22 cellular contexts compared by ENCODE assay signal in the genomic region with DNA sequence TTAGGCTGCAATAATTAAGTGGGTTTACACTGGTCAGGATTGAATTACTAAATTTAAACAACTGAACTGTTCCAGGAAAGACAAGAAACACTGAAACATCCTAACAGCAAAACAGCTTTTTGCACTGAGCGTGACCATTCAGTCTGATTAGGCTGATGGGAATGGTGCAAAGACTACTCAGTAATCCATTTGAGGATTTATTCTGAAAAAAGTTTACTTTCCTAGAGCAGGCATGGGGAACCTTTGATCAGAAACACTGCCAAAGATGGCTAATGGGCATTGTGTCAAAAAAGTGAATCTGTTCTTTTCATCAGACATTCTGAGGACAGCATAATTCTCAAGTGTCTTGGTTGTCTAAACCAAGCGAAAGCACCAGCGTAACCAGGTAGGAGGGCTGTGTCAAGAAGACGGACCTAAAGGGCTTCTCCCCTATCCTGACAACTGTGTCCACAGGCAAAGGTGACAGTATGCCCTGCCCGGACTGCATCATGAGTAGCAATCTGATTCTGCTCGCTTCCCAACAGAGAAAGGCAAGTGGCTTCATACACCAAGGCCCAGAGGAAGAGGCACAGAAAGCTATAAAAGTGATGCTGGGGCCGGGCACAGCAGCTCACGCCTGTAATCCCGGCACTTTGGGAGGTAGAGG. TPM values are rescaled to one million over a fixed set of nuclear protein-coding genes. Genes with fewer than 3 reads are reported as not detected.
DNase-seq lines count a peak whose midpoint lies in the region; ATAC-seq, FAIRE-seq and TF ChIP-seq lines count a peak whose summit lies in the region.
"Had no signal": no experiment of that assay in that cellular context is flagged by ENCODE, and none has a peak within 500 bp of the region (broad histone marks: within the 10 kb centered on the region; RNA-seq: fewer than 3 reads in every experiment).

No MANE protein-coding gene starts in this region.

- no peak overlapping the region for H3K4me2 ChIP-seq in HepG2 (ENCODE audit: low read depth, low read length)
- H3K4me2 ChIP-seq: BLaER1 treated with 17β-estradiol and CSF1 and Interleukin-3, amounts not matched to agents 10 nM and 100 nM had no signal

- H3K36me3 ChIP-seq in right lobe of liver (peaks cover 0 to 29% (median 10%) of the 10 kb centered on the region in 4 donors), HepG2 (replicated peaks in 1 of 2; ENCODE audit: control insufficient read depth in 1 of 2, insufficient read depth in 2 of 2, low read length in 2 of 2) (peaks cover 12 to 30% of the 10 kb centered on the region in 2 experiments; a peak in 4 of 5 replicates)
- H3K36me3 ChIP-seq in naive thymus-derived CD4-positive, alpha-beta T cell (ENCODE audit: control insufficient read depth in 2 of 3, insufficient read depth in 3 of 3, low read length in 3 of 3) = peaks cover 6 to 40% (median 11%) of the 10 kb centered on the region in 3 experiments

- H3K79me2 ChIP-seq in HepG2 (ENCODE audit: insufficient read depth, low read length) = no peaks in the 10 kb centered on the region

- TF ChIP-seq RAD21 in HepG2 (CRISPR knock-in tag; IDR thresholded peaks at IDR 0.05) = no peak

- peak in 3 of 4 donors; percentile 38 to 59 (median 55) for ATAC-seq in right lobe of liver
- ATAC-seq in HepG2 = no peak
- ATAC-seq in activated T-helper 17 cell treated with anti-CD3 and anti-CD28 coated beads, Interleukin-2, amount 50 U/mL, for 72 hours (replicated peaks) = no peak
- no peak for ATAC-seq in naive thymus-derived CD4-positive, alpha-beta T cell
- no peak for ATAC-seq in GM18858 (IDR thresholded peaks at IDR 0.05; ENCODE audit: unreplicated experiment)
- ATAC-seq in GM21360 (IDR thresholded peaks at IDR 0.05; ENCODE audit: unreplicated experiment) = no peak
- ATAC-seq: Panc1 had no signal

- H4K20me1 ChIP-seq in HepG2 (ENCODE audit: insufficient read depth, low read length) = 0 out of 2 replicates have a peak, but pooled peaks cover 2% of the 10 kb centered on the region

- in situ Hi-C loops in HepG2 (cut with HindIII; ENCODE audit: extremely low pct_ligation_motif_present, low pct_unique_long_range_greater_than_20kb) (loop anchor here (5.0 kb wide), 1 partner anchor 177 kb away; no protein-coding TSS in a partner anchor), ACHN (cut with HindIII; ENCODE audit: low pct_ligation_motif_present, low pct_unique_long_range_greater_than_20kb, low sequenced_read_pairs) (no loop called here)

- CTCF ChIA-PET in HepG2 (lab: Yijun Ruan, JAX; ENCODE audit: low intra/inter-chr PET ratio, low total read pairs) = no interaction called here
- CTCF ChIA-PET in naive thymus-derived CD4-positive, alpha-beta T cell (lab: Charles Lee) = interaction anchor here (0.9 kb wide), 1 partner anchor 560 kb away, joined by 3 read pairs; no protein-coding TSS in a partner anchor

- POLR2A ChIA-PET in HepG2 (lab: Yijun Ruan, JAX) = interaction anchor here (1.1 kb wide), 1 partner anchor 33 kb away, joined by 4 read pairs; the partner anchor contains the start of gene FBXW2
- POLR2A ChIA-PET in naive thymus-derived CD4-positive, alpha-beta T cell (lab: Charles Lee) = interaction anchor here (0.7 kb wide), 1 partner anchor 99 kb away, joined by 3 read pairs; no protein-coding TSS in a partner anchor

- H3K4me1 ChIP-seq in right lobe of liver (peaks cover 0 to 8% (median 0%) of the 10 kb centered on the region in 4 donors), HepG2 (ENCODE audit: insufficient read depth, low read length) (no peaks in the 10 kb centered on the region)
- no peaks in the 10 kb centered on the region for H3K4me1 ChIP-seq in naive thymus-derived CD4-positive, alpha-beta T cell (ENCODE audit: control insufficient read depth in 2 of 2, insufficient read depth in 2 of 2, low read length in 2 of 2)

- TF ChIP-seq EP300 in HepG2 (IDR thresholded peaks at IDR 0.05; ENCODE audit: low read depth in 2 of 2, low read length in 2 of 2) (no peak), HepG2 (CRISPR knock-in tag; IDR thresholded peaks at IDR 0.05; ENCODE audit: borderline replicate concordance) (no peak)

- no peak for TF ChIP-seq POLR2A in right lobe of liver (IDR thresholded peaks at IDR 0.05)
- TF ChIP-seq POLR2A in HepG2 (IDR thresholded peaks at IDR 0.05; ENCODE audit: insufficient read depth in 1 of 2, low read depth in 2 of 2, low read length in 2 of 2) = no peak

- BruUV-seq in HepG2 (replicated peaks; lab: Mats Ljungman, UMichigan) = no TSS peak

- H3K27me3 ChIP-seq in right lobe of liver (no peaks in the 10 kb centered on the region), HepG2 (ENCODE audit: control insufficient read depth in 1 of 2, insufficient read depth in 2 of 2, low read length in 2 of 2) (no peaks in the 10 kb centered on the region)
- H3K27me3 ChIP-seq in naive thymus-derived CD4-positive, alpha-beta T cell (ENCODE audit: control insufficient read depth in 2 of 2, insufficient read depth in 2 of 2, low read length in 2 of 2) = no peaks in the 10 kb centered on the region
- H3K27me3 ChIP-seq: BLaER1 treated with 17β-estradiol and CSF1 and Interleukin-3, amounts not matched to agents 10 nM and 100 nM; MG63 had no signal

- intact Hi-C loops in right lobe of liver (cut with DNase I) = loop anchor here (10.0 kb wide), 1 partner anchor 175 kb away; no protein-coding TSS in a partner anchor
- intact Hi-C loops in HepG2 (cut with micrococcal nuclease; ENCODE audit: unreplicated experiment) = loop anchor here (5.0 to 10.0 kb wide), 2 partner anchors 117 to 305 kb away; partner anchors contain the start of gene PHF19
- intact Hi-C loops in naive thymus-derived CD4-positive, alpha-beta T cell (cut with micrococcal nuclease) = loop anchor here (5.0 to 10.0 kb wide), 4 partner anchors 82 to 562 kb away; partner anchors contain the start of gene PSMD5 (in 1 of the 2)

- no peak overlapping the region for H2AFZ ChIP-seq in HepG2 (ENCODE audit: low read length)

- H3K4me3 Mint-ChIP-seq in activated T-helper 17 cell treated with anti-CD3 and anti-CD28 coated beads, Interleukin-2, amount 50 U/mL, for 72 hours = no peak overlapping the region
- H3K4me3 Mint-ChIP-seq in naive thymus-derived CD4-positive, alpha-beta T cell = no peak overlapping the region
- H3K4me3 Mint-ChIP-seq: CD8-positive, alpha-beta memory T cell had no signal

- peak overlapping the region; percentile 6 for H3K27ac Mint-ChIP-seq in activated T-helper 17 cell treated with anti-CD3 and anti-CD28 coated beads, Interleukin-2, amount 50 U/mL, for 72 hours
- peak overlapping the region in 6 of 9 donors; percentile 8 to 53 (median 50) for H3K27ac Mint-ChIP-seq in naive thymus-derived CD4-positive, alpha-beta T cell

- no peaks in the 10 kb centered on the region for H3K27me3 Mint-ChIP-seq in activated T-helper 17 cell treated with anti-CD3 and anti-CD28 coated beads, Interleukin-2, amount 50 U/mL, for 72 hours
- no peaks in the 10 kb centered on the region for H3K27me3 Mint-ChIP-seq in naive thymus-derived CD4-positive, alpha-beta T cell
- H3K27me3 Mint-ChIP-seq: CD8-positive, alpha-beta memory T cell had no signal

- H3K9ac ChIP-seq in HepG2 (ENCODE audit: insufficient read depth, low read depth, low read length) = no peak overlapping the region
- H3K9ac ChIP-seq: BLaER1 treated with 17β-estradiol and CSF1 and Interleukin-3, amounts not matched to agents 10 nM and 100 nM had no signal

- TF ChIP-seq CTCF in right lobe of liver (IDR thresholded peaks at IDR 0.05) = no peak
- no peak for TF ChIP-seq CTCF in HepG2 (CRISPR knock-in tag; IDR thresholded peaks at IDR 0.05)

- H3K9me3 ChIP-seq in right lobe of liver = no peaks in the 10 kb centered on the region
- H3K9me3 ChIP-seq in HepG2 (ENCODE audit: low read length) = no peaks in the 10 kb centered on the region
- H3K9me3 ChIP-seq in naive thymus-derived CD4-positive, alpha-beta T cell (ENCODE audit: control insufficient read depth in 2 of 3, low read length in 3 of 3) = no peaks in the 10 kb centered on the region
- H3K9me3 ChIP-seq: BLaER1 treated with 17β-estradiol and CSF1 and Interleukin-3, amounts not matched to agents 10 nM and 100 nM; MG63 had no signal

- peaks cover 76% of the 10 kb centered on the region for H3K36me3 Mint-ChIP-seq in activated T-helper 17 cell treated with anti-CD3 and anti-CD28 coated beads, Interleukin-2, amount 50 U/mL, for 72 hours (ENCODE audit: low read depth)
- H3K36me3 Mint-ChIP-seq in naive thymus-derived CD4-positive, alpha-beta T cell = peaks cover 0 to 20% (median 0%) of the 10 kb centered on the region in 5 donors

- FAIRE-seq in HepG2 (lab: Jason Lieb, UNC) = no peak

- H3K9me3 Mint-ChIP-seq in activated T-helper 17 cell treated with anti-CD3 and anti-CD28 coated beads, Interleukin-2, amount 50 U/mL, for 72 hours = no peaks in the 10 kb centered on the region
- H3K9me3 Mint-ChIP-seq in naive thymus-derived CD4-positive, alpha-beta T cell = no peaks in the 10 kb centered on the region
- H3K9me3 Mint-ChIP-seq: CD8-positive, alpha-beta memory T cell had no signal

- H3K4me1 Mint-ChIP-seq in activated T-helper 17 cell treated with anti-CD3 and anti-CD28 coated beads, Interleukin-2, amount 50 U/mL, for 72 hours = peaks cover 6% of the 10 kb centered on the region
- peaks cover 3 to 16% (median 7%) of the 10 kb centered on the region in 7 donors for H3K4me1 Mint-ChIP-seq in naive thymus-derived CD4-positive, alpha-beta T cell

- 84% methylated on average over 9 of the region's 9 CpGs for WGBS in right lobe of liver (ENCODE audit: insufficient coverage, low coverage, low lambda C conversion rate, missing lambda C conversion rate)
- 96% methylated on average over 9 of the region's 9 CpGs for WGBS in HepG2 (ENCODE audit: low lambda C conversion rate)

- DNase-seq in right lobe of liver = no peak
- no peak for DNase-seq in HepG2 (ENCODE audit: low spot score)
- no peak for DNase-seq in naive thymus-derived CD4-positive, alpha-beta T cell
- DNase-seq in ACHN = no peak
- DNase-seq: Calu3; CD8-positive, alpha-beta memory T cell; DMS53; EL; H7; Kasumi-1; MG63; NCI-H1417; NCI-H1694 treated with DMSO at 0.1 percent for 48 hours; NCI-H2081 treated with DMSO at 0.1 percent for 48 hours; NCI-H2171 treated with DMSO at 0.1 percent for 48 hours; NCI-H524 treated with DMSO at 0.1 percent for 48 hours; NCI-H82 had no signal

- H3K27ac ChIP-seq in right lobe of liver = no peak overlapping the region
- no peak overlapping the region for H3K27ac ChIP-seq in HepG2 (ENCODE audit: extremely low read length, insufficient read depth, low read length)
- H3K27ac ChIP-seq in naive thymus-derived CD4-positive, alpha-beta T cell (ENCODE audit: low read depth, low read length) = no peak overlapping the region
- H3K27ac ChIP-seq: BLaER1 treated with 17β-estradiol and CSF1 and Interleukin-3, amounts not matched to agents 10 nM and 100 nM had no signal

- H3K4me3 ChIP-seq in right lobe of liver (no peak overlapping the region), HepG2 (replicated peaks in 1 of 3; ENCODE audit: insufficient read depth in 1 of 3, low read depth in 2 of 3, low read length in 3 of 3) (no peak overlapping the region)
- H3K4me3 ChIP-seq in naive thymus-derived CD4-positive, alpha-beta T cell (ENCODE audit: low read length) = no peak overlapping the region
- H3K4me3 ChIP-seq: BLaER1 treated with 17β-estradiol and CSF1 and Interleukin-3, amounts not matched to agents 10 nM and 100 nM; MG63 had no signal

RNA-seq across cellular contexts. Expression of gene FBXW2, which starts 33.3 kb away (rescaled TPM):
- total RNA-seq in right lobe of liver (10 to 100 TPM; 26.5 to 42.5 (median 35.6) TPM), HepG2 (2016; rRNA removed; fragmentation: Illumina TruSeq; extraction: Trizol) (43.1 and 55.2 TPM in 2 replicates)
- total RNA-seq in HepG2 (2016; cell fraction: cytosol; rRNA removed; fragmentation: Illumina TruSeq; extraction: Trizol; ENCODE audit: low read depth) = 13.6 and 16.4 TPM in 2 replicates
- 46.9 and 47.7 TPM in 2 replicates for total RNA-seq in HepG2 (2016; cell fraction: insoluble cytoplasmic fraction; rRNA removed; fragmentation: Illumina TruSeq; extraction: Trizol)
- 41.5 and 42.1 TPM in 2 replicates for total RNA-seq in HepG2 (2016; cell fraction: membrane; rRNA removed; fragmentation: Illumina TruSeq; extraction: Trizol)
- 48.1 and 51.0 TPM in 2 replicates for total RNA-seq in HepG2 (2016; cell fraction: nucleus; rRNA removed; fragmentation: Illumina TruSeq; extraction: Trizol)
- 30.9 and 35.4 TPM in 2 replicates for polyA plus RNA-seq in HepG2 (2011; rRNA removed)
- polyA plus RNA-seq in HepG2 (2011; cell fraction: cytosol; rRNA removed) = 23.4 and 28.9 TPM in 2 replicates
- 30.6 and 35.1 TPM in 2 replicates for polyA plus RNA-seq in HepG2 (2011; cell fraction: nucleus; rRNA removed)
- 20.7 and 22.2 TPM in 2 replicates for polyA plus RNA-seq in HepG2 (2012)
- 17.7 and 25.1 TPM in 2 replicates for polyA plus RNA-seq in HepG2 (2016; cell fraction: cytosol; fragmentation: Illumina TruSeq; extraction: Trizol; ENCODE audit: low read depth)
- polyA plus RNA-seq in HepG2 (2016; cell fraction: insoluble cytoplasmic fraction; fragmentation: Illumina TruSeq; extraction: Trizol; ENCODE audit: low read depth) = 47.5 and 52.1 TPM in 2 replicates
- 40.6 and 40.8 TPM in 2 replicates for polyA plus RNA-seq in HepG2 (2016; cell fraction: membrane; fragmentation: Illumina TruSeq; extraction: Trizol; ENCODE audit: low read depth)
- 68.4 and 72.5 TPM in 2 replicates for polyA plus RNA-seq in HepG2 (2016; cell fraction: nucleus; fragmentation: Illumina TruSeq; extraction: Trizol; ENCODE audit: insufficient read depth, low read depth)
- 26.3 and 75.5 TPM in 2 replicates for polyA minus RNA-seq in HepG2 (2011; rRNA and poly(A)+ RNA removed; ENCODE audit: low replicate concordance)
- polyA minus RNA-seq in HepG2 (2011; cell fraction: cytosol; rRNA and poly(A)+ RNA removed) = 16.9 and 17.3 TPM in 2 replicates
- 62.8 and 65.0 TPM in 2 replicates for polyA minus RNA-seq in HepG2 (2011; cell fraction: nucleus; rRNA and poly(A)+ RNA removed)
- 10 to 100 TPM; 50.4 to 87.8 TPM for total RNA-seq in activated T-helper 17 cell treated with anti-CD3 and anti-CD28 coated beads, Interleukin-2, amount 50 U/mL, for 72 hours
- total RNA-seq in naive thymus-derived CD4-positive, alpha-beta T cell = 10 to 100 TPM; 72.5 to 90.3 (median 77.9) TPM
- 10 to 100 TPM; 31.5 to 37.4 TPM for polyA plus RNA-seq in naive thymus-derived CD4-positive, alpha-beta T cell

RNA-seq across cellular contexts. Expression of gene MEGF9, which starts 45.6 kb away (rescaled TPM):
- 10 to 100 TPM; 26.8 to 49.0 (median 38.2) TPM for total RNA-seq in right lobe of liver
- total RNA-seq in HepG2 (2016; rRNA removed; fragmentation: Illumina TruSeq; extraction: Trizol) = 3.1 and 3.3 TPM in 2 replicates
- 0.71 and 0.88 TPM in 2 replicates for total RNA-seq in HepG2 (2016; cell fraction: cytosol; rRNA removed; fragmentation: Illumina TruSeq; extraction: Trizol; ENCODE audit: low read depth)
- 3.1 and 3.7 TPM in 2 replicates for total RNA-seq in HepG2 (2016; cell fraction: insoluble cytoplasmic fraction; rRNA removed; fragmentation: Illumina TruSeq; extraction: Trizol)
- total RNA-seq in HepG2 (2016; cell fraction: membrane; rRNA removed; fragmentation: Illumina TruSeq; extraction: Trizol) = 4.3 and 4.5 TPM in 2 replicates
- 3.8 and 3.9 TPM in 2 replicates for total RNA-seq in HepG2 (2016; cell fraction: nucleus; rRNA removed; fragmentation: Illumina TruSeq; extraction: Trizol)
- 3.3 and 3.6 TPM in 2 replicates for polyA plus RNA-seq in HepG2 (2011; rRNA removed)
- polyA plus RNA-seq in HepG2 (2011; cell fraction: cytosol; rRNA removed) = 1.7 and 3.4 TPM in 2 replicates
- 0.82 and 1.6 TPM in 2 replicates for polyA plus RNA-seq in HepG2 (2011; cell fraction: nucleus; rRNA removed)
- polyA plus RNA-seq in HepG2 (2012) = 6.3 and 6.4 TPM in 2 replicates
- polyA plus RNA-seq in HepG2 (2016; cell fraction: cytosol; fragmentation: Illumina TruSeq; extraction: Trizol; ENCODE audit: low read depth) = 0.44 and 0.52 TPM in 2 replicates
- polyA plus RNA-seq in HepG2 (2016; cell fraction: insoluble cytoplasmic fraction; fragmentation: Illumina TruSeq; extraction: Trizol; ENCODE audit: low read depth) = 3.5 and 4.3 TPM in 2 replicates
- 2.7 and 2.9 TPM in 2 replicates for polyA plus RNA-seq in HepG2 (2016; cell fraction: membrane; fragmentation: Illumina TruSeq; extraction: Trizol; ENCODE audit: low read depth)
- 4.6 and 4.7 TPM in 2 replicates for polyA plus RNA-seq in HepG2 (2016; cell fraction: nucleus; fragmentation: Illumina TruSeq; extraction: Trizol; ENCODE audit: insufficient read depth, low read depth)
- 2.5 and 6.5 TPM in 2 replicates for polyA minus RNA-seq in HepG2 (2011; rRNA and poly(A)+ RNA removed; ENCODE audit: low replicate concordance)
- 4.0 and 5.0 TPM in 2 replicates for polyA minus RNA-seq in HepG2 (2011; cell fraction: cytosol; rRNA and poly(A)+ RNA removed)
- 1.9 and 4.0 TPM in 2 replicates for polyA minus RNA-seq in HepG2 (2011; cell fraction: nucleus; rRNA and poly(A)+ RNA removed)
- 1 to 10 TPM; 3.3 to 4.1 TPM for total RNA-seq in activated T-helper 17 cell treated with anti-CD3 and anti-CD28 coated beads, Interleukin-2, amount 50 U/mL, for 72 hours
- 10 to 100 TPM in 4 of 5 experiments, 1 to 10 TPM in 1; 9.5 to 35.4 (median 11.1) TPM for total RNA-seq in naive thymus-derived CD4-positive, alpha-beta T cell
- polyA plus RNA-seq in naive thymus-derived CD4-positive, alpha-beta T cell = 1 to 10 TPM; 3.9 to 7.4 TPM

Comparison
In these comparisons a context has a peak if more than half of its experiments do, and no peak if none do; other contexts are left out.
1. ATAC-seq: peak in right lobe of liver (3 of 4); none in HepG2 (single experiment), activated T-helper 17 cell treated with anti-CD3 and anti-CD28 coated beads, Interleukin-2, amount 50 U/mL, for 72 hours (single experiment), naive thymus-derived CD4-positive, alpha-beta T cell (single experiment), GM18858 (single experiment) and GM21360 (single experiment).